1 cellular context compared by ENCODE assay signal in genomic region chr11:14422052-14422813, GRCh38.
TF ChIP-seq lines count a peak whose summit lies in the region.

No MANE protein-coding gene starts in this region.

TF ChIP-seq in IMR-90, 13 proteins besides CTCF, POLR2A, EP300 and RAD21 (continued from another document):
- TF ChIP-seq, protein P1, sequence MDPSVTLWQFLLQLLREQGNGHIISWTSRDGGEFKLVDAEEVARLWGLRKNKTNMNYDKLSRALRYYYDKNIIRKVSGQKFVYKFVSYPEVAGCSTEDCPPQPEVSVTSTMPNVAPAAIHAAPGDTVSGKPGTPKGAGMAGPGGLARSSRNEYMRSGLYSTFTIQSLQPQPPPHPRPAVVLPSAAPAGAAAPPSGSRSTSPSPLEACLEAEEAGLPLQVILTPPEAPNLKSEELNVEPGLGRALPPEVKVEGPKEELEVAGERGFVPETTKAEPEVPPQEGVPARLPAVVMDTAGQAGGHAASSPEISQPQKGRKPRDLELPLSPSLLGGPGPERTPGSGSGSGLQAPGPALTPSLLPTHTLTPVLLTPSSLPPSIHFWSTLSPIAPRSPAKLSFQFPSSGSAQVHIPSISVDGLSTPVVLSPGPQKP (IDR thresholded peaks at IDR 0.05; ENCODE audit: borderline replicate concordance, low read depth, low read length), result no peak
TF ChIP-seq in IMR-90: peak in this region for 8.
